ENCODE assay signal across 8 cellular contexts in the genomic region with DNA sequence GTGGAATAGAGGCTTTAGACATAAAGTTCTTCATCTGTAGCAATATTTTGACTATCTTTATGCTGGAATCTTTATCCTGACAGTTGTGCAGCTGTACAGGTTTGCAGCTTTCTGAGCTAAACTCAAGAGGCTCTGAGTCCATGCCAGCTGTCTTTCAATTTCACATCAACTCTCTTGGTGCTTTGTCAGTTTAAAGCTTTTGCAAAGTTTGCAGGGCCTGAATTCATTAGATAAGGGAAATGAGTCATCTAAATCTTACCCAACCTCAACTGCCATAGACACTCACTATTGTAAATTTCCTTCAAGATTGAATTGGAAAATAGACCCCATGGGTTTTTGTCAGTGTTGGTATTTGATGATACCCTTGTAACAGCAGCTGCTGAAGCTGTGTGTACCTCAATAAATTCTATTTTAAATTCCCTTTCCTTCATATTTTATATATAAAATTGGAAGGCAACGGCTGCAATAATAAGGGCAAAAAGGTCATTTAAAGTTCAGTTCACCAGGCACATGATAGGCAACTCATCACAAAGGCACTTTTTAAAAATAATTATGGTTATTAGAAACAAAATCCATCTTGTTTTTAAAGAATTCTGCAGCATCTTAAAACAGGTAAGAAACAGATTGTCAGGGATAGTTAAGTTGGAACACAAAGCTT.
A peak's percentile ranks its signal among the peaks of the same experiment; 100 is the strongest.
DNase-seq lines count a peak whose midpoint lies in the region; ATAC-seq lines count a peak whose summit lies in the region.

No MANE protein-coding gene starts in this region.

- peak; percentile 70 for DNase-seq in EL
- DNase-seq in HT1080 (ENCODE audit: low read depth): peak; percentile 87
- DNase-seq in activated CD4-positive, alpha-beta memory T cell treated with anti-CD3 and anti-CD28 coated beads for 36 hours: no peak
- DNase-seq in putamen (ENCODE audit: low spot score): peak; percentile 75
- no peak for DNase-seq in NCI-H187 treated with DMSO at 0.1 percent for 48 hours (lab: John Stamatoyannopoulos, UW)
- no peak for DNase-seq in stimulated activated naive CD4-positive, alpha-beta T cell treated with Interleukin-2 at 50 U/mL for 16 hours (lab: John Stamatoyannopoulos, UW)
- no peak for DNase-seq in Right ventricle myocardium superior

- intact Hi-C loops in activated CD4-positive, alpha-beta memory T cell treated with anti-CD3 and anti-CD28 coated beads for 36 hours (cut with micrococcal nuclease): loop anchor here (1.0 to 2.0 kb wide), 6 partner anchors 10 to 173 kb away; no protein-coding TSS in a partner anchor
- intact Hi-C loops in Right ventricle myocardium superior (cut with DNase I): no loop called here

- H3K27ac Mint-ChIP-seq in activated CD4-positive, alpha-beta memory T cell treated with anti-CD3 and anti-CD28 coated beads for 36 hours: peak overlapping the region; percentile 57

- no peak overlapping the region for H3K4me3 Mint-ChIP-seq in activated CD4-positive, alpha-beta memory T cell treated with anti-CD3 and anti-CD28 coated beads for 36 hours

- ATAC-seq in GM21423 (IDR thresholded peaks at IDR 0.05; ENCODE audit: unreplicated experiment): peak; percentile 92
- no peak for ATAC-seq in Right ventricle myocardium superior (ENCODE audit: poor library complexity)

- peaks cover 2% of the 10 kb centered on the region for H3K36me3 Mint-ChIP-seq in activated CD4-positive, alpha-beta memory T cell treated with anti-CD3 and anti-CD28 coated beads for 36 hours

- POLR2A ChIA-PET in activated CD4-positive, alpha-beta memory T cell treated with anti-CD3 and anti-CD28 coated beads for 36 hours (lab: Charles Lee): interaction anchor here (1.1 to 1.7 kb wide), 4 partner anchors 9 to 76 kb away, joined by 3 to 4 read pairs (median 4); no protein-coding TSS in a partner anchor

- no peaks in the 10 kb centered on the region for H3K9me3 Mint-ChIP-seq in activated CD4-positive, alpha-beta memory T cell treated with anti-CD3 and anti-CD28 coated beads for 36 hours

- H3K4me1 Mint-ChIP-seq in activated CD4-positive, alpha-beta memory T cell treated with anti-CD3 and anti-CD28 coated beads for 36 hours (ENCODE audit: low read depth): peaks cover 22% of the 10 kb centered on the region

- CTCF ChIA-PET in activated CD4-positive, alpha-beta memory T cell treated with anti-CD3 and anti-CD28 coated beads for 36 hours (lab: Charles Lee): interaction anchor here (0.9 to 1.6 kb wide), 3 partner anchors 45 to 591 kb away, joined by 3 to 9 read pairs (median 5); no protein-coding TSS in a partner anchor

- no peaks in the 10 kb centered on the region for H3K27me3 Mint-ChIP-seq in activated CD4-positive, alpha-beta memory T cell treated with anti-CD3 and anti-CD28 coated beads for 36 hours

Comparison
In these comparisons a context has a peak if more than half of its experiments do, and no peak if none do; other contexts are left out.
1. DNase-seq: peak in EL (single experiment), HT1080 (single experiment) and putamen (single experiment); none in activated CD4-positive, alpha-beta memory T cell treated with anti-CD3 and anti-CD28 coated beads for 36 hours (single experiment), NCI-H187 treated with DMSO at 0.1 percent for 48 hours (single experiment), stimulated activated naive CD4-positive, alpha-beta T cell treated with Interleukin-2 at 50 U/mL for 16 hours (single experiment) and Right ventricle myocardium superior (single experiment).